Comparison of ENCODE assay signal across 8 cellular contexts in the genomic region with DNA sequence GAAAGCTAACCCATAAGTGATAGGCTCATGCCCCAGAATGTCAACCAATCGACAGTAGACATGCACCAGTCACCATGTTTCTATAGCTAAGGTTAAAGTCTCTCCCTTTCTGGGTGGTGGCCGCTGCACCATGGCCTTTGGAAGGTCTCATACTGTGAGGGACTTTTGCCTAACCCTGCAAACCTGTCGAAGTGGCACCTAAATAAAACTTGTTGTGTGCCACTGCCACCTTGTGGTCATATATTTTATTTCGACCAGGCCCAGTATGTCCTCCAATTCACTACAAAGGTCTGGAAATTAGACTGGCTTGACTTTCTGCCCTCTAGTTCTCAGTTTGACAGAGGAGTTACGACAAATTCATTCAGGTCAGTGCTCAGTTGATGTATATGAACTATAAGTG.
DNase-seq lines count a peak whose midpoint lies in the region; ATAC-seq and TF ChIP-seq lines count a peak whose summit lies in the region.

No MANE protein-coding gene starts in this region.

- no peak overlapping the region for H3K4me3 Mint-ChIP-seq in CD8-positive, alpha-beta T cell
- no peak overlapping the region for H3K4me3 Mint-ChIP-seq in activated CD8-positive, alpha-beta T cell treated with anti-CD3 and anti-CD28 coated beads for 36 hours

- no peak overlapping the region for H3K27ac ChIP-seq in CD8-positive, alpha-beta T cell (ENCODE audit: low read depth, low read length)
- H3K27ac ChIP-seq in psoas muscle = no peak overlapping the region

- H3K36me3 ChIP-seq in CD8-positive, alpha-beta T cell (ENCODE audit: insufficient read depth, low read length) = no peaks in the 10 kb centered on the region
- no peaks in the 10 kb centered on the region for H3K36me3 ChIP-seq in psoas muscle (ENCODE audit: insufficient read depth in 1 of 2, low read depth in 1 of 2)

- no peak for ATAC-seq in CD8-positive, alpha-beta T cell
- ATAC-seq in GM18861 (IDR thresholded peaks at IDR 0.05; ENCODE audit: unreplicated experiment) (peak; percentile 87), HG03066 (IDR thresholded peaks at IDR 0.05; ENCODE audit: low read depth, unreplicated experiment) (peak; percentile 76), psoas muscle (no peak)
- ATAC-seq in activated CD8-positive, alpha-beta T cell treated with anti-CD3 and anti-CD28 coated beads for 36 hours = peak; percentile 49

- no peaks in the 10 kb centered on the region for H3K27me3 ChIP-seq in CD8-positive, alpha-beta T cell (ENCODE audit: insufficient read depth, low read length)
- H3K27me3 ChIP-seq in psoas muscle (ENCODE audit: insufficient read depth in 3 of 3, low read length in 2 of 3) = no peaks in the 10 kb centered on the region

- H3K9me3 Mint-ChIP-seq in CD8-positive, alpha-beta T cell = no peaks in the 10 kb centered on the region
- no peaks in the 10 kb centered on the region for H3K9me3 Mint-ChIP-seq in activated CD8-positive, alpha-beta T cell treated with anti-CD3 and anti-CD28 coated beads for 36 hours

- no peaks in the 10 kb centered on the region for H3K4me1 ChIP-seq in CD8-positive, alpha-beta T cell (ENCODE audit: insufficient read depth, low read length)
- no peaks in the 10 kb centered on the region for H3K4me1 ChIP-seq in psoas muscle

- DNase-seq in CD8-positive, alpha-beta T cell = peak in 4 of 7 experiments; percentile 2 to 55 (median 17)
- DNase-seq in NCI-H345 (lab: John Stamatoyannopoulos, UW) (peak; percentile 31), fibroblast of the conjunctiva (ENCODE audit: low read depth) (peak; percentile 9), psoas muscle (no peak), HCEC 1CT (no peak)
- DNase-seq in activated CD8-positive, alpha-beta T cell treated with anti-CD3 and anti-CD28 coated beads for 36 hours = peak; percentile 61

- peak; percentile 38 for TF ChIP-seq CTCF in CD8-positive, alpha-beta T cell (IDR thresholded peaks at IDR 0.05)
- TF ChIP-seq CTCF in activated CD8-positive, alpha-beta T cell treated with anti-CD3 and anti-CD28 coated beads for 36 hours (IDR thresholded peaks at IDR 0.05) = peak; percentile 42
- peak; percentile 41 for TF ChIP-seq CTCF in psoas muscle (IDR thresholded peaks at IDR 0.05)

- POLR2A ChIA-PET in CD8-positive, alpha-beta T cell (lab: Charles Lee) = no interaction called here
- POLR2A ChIA-PET in activated CD8-positive, alpha-beta T cell treated with anti-CD3 and anti-CD28 coated beads for 36 hours (lab: Charles Lee) = no interaction called here

- intact Hi-C loops in CD8-positive, alpha-beta T cell (cut with DNase I, micrococcal nuclease) = no loop called here
- intact Hi-C loops in activated CD8-positive, alpha-beta T cell treated with anti-CD3 and anti-CD28 coated beads for 36 hours (cut with micrococcal nuclease) = no loop called here
- intact Hi-C loops in psoas muscle (cut with DNase I) = no loop called here

- CTCF ChIA-PET in CD8-positive, alpha-beta T cell (lab: Charles Lee) = no interaction called here
- CTCF ChIA-PET in activated CD8-positive, alpha-beta T cell treated with anti-CD3 and anti-CD28 coated beads for 36 hours (lab: Charles Lee) = interaction anchor here (1.1 kb wide), 1 partner anchor 542 kb away, joined by 3 read pairs; no protein-coding TSS in a partner anchor

- no peak overlapping the region for H3K27ac Mint-ChIP-seq in CD8-positive, alpha-beta T cell
- H3K27ac Mint-ChIP-seq in activated CD8-positive, alpha-beta T cell treated with anti-CD3 and anti-CD28 coated beads for 36 hours = no peak overlapping the region

- no peak overlapping the region for H3K4me3 ChIP-seq in CD8-positive, alpha-beta T cell (ENCODE audit: low read depth, low read length)
- no peak overlapping the region for H3K4me3 ChIP-seq in psoas muscle

- H3K4me1 Mint-ChIP-seq in CD8-positive, alpha-beta T cell (ENCODE audit: low read depth) = no peaks in the 10 kb centered on the region
- H3K4me1 Mint-ChIP-seq in activated CD8-positive, alpha-beta T cell treated with anti-CD3 and anti-CD28 coated beads for 36 hours (ENCODE audit: low read depth) = no peaks in the 10 kb centered on the region

- no peaks in the 10 kb centered on the region for H3K9me3 ChIP-seq in CD8-positive, alpha-beta T cell (ENCODE audit: low read length)
- H3K9me3 ChIP-seq in psoas muscle = no peaks in the 10 kb centered on the region

- no peaks in the 10 kb centered on the region for H3K36me3 Mint-ChIP-seq in CD8-positive, alpha-beta T cell
- no peaks in the 10 kb centered on the region for H3K36me3 Mint-ChIP-seq in activated CD8-positive, alpha-beta T cell treated with anti-CD3 and anti-CD28 coated beads for 36 hours (ENCODE audit: low read depth)

- WGBS in psoas muscle, 3 donors = 30 to 44% (median 32%) methylated on average over 5 of the region's 5 CpGs

- H3K27me3 Mint-ChIP-seq in CD8-positive, alpha-beta T cell (ENCODE audit: low read depth) = no peaks in the 10 kb centered on the region
- H3K27me3 Mint-ChIP-seq in activated CD8-positive, alpha-beta T cell treated with anti-CD3 and anti-CD28 coated beads for 36 hours = no peaks in the 10 kb centered on the region

Comparison
In these comparisons a context has a peak if more than half of its experiments do, and no peak if none do; other contexts are left out.
1. ATAC-seq: peak in GM18861 (single experiment), HG03066 (single experiment) and activated CD8-positive, alpha-beta T cell treated with anti-CD3 and anti-CD28 coated beads for 36 hours (single experiment); none in CD8-positive, alpha-beta T cell (single experiment) and psoas muscle (0 of 4).
2. DNase-seq: peak in CD8-positive, alpha-beta T cell (4 of 7), NCI-H345 (single experiment), activated CD8-positive, alpha-beta T cell treated with anti-CD3 and anti-CD28 coated beads for 36 hours (single experiment) and fibroblast of the conjunctiva (single experiment); none in psoas muscle (0 of 2) and HCEC 1CT (single experiment).
3. Peak in every context shown above with its lines, with median percentiles within 50 percentile points of each other: CTCF ChIP-seq.